In genomic region chr1:1324524-1325287, GRCh38 we compare ENCODE assay signal across 1 cellular context.
TF ChIP-seq lines count a peak whose summit lies in the region.

CPTP (plus strand) TSS chr1:1324802; CDS start chr1:1326911, 2,109 bp downstream.
INTS11 (minus strand) TSS chr1:1324660; CDS start chr1:1324608, 52 bp downstream.

TF ChIP-seq in HEK293, 187 proteins besides CTCF, POLR2A, EP300 and RAD21 (continued from another document and continues in another):
- TF ChIP-seq ZNF645 (tag by site-specific recombination; IDR thresholded peaks at IDR 0.05): no peak
- no peak for TF ChIP-seq ZNF596 (tag by site-specific recombination; IDR thresholded peaks at IDR 0.05)
- no peak for TF ChIP-seq ZSCAN16 (tag by site-specific recombination; IDR thresholded peaks at IDR 0.05)
- TF ChIP-seq, protein P1, sequence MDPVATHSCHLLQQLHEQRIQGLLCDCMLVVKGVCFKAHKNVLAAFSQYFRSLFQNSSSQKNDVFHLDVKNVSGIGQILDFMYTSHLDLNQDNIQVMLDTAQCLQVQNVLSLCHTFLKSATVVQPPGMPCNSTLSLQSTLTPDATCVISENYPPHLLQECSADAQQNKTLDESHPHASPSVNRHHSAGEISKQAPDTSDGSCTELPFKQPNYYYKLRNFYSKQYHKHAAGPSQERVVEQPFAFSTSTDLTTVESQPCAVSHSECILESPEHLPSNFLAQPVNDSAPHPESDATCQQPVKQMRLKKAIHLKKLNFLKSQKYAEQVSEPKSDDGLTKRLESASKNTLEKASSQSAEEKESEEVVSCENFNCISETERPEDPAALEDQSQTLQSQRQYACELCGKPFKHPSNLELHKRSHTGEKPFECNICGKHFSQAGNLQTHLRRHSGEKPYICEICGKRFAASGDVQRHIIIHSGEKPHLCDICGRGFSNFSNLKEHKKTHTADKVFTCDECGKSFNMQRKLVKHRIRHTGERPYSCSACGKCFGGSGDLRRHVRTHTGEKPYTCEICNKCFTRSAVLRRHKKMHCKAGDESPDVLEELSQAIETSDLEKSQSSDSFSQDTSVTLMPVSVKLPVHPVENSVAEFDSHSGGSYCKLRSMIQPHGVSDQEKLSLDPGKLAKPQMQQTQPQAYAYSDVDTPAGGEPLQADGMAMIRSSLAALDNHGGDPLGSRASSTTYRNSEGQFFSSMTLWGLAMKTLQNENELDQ (tag by site-specific recombination; IDR thresholded peaks at IDR 0.05; ENCODE audit: low read depth): no peak
- TF ChIP-seq ZNF433 (tag by site-specific recombination; IDR thresholded peaks at IDR 0.05; ENCODE audit: low read depth): no peak
- no peak for TF ChIP-seq TRIM28 (IDR thresholded peaks at IDR 0.05; ENCODE audit: borderline replicate concordance, low read length)
- TF ChIP-seq, protein P2, sequence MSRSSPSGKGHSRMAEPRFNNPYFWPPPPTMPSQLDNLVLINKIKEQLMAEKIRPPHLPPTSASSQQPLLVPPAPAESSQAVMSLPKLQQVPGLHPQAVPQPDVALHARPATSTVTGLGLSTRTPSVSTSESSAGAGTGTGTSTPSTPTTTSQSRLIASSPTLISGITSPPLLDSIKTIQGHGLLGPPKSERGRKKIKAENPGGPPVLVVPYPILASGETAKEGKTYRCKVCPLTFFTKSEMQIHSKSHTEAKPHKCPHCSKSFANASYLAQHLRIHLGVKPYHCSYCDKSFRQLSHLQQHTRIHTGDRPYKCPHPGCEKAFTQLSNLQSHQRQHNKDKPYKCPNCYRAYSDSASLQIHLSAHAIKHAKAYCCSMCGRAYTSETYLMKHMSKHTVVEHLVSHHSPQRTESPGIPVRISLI (tag by site-specific recombination; IDR thresholded peaks at IDR 0.05): no peak
- TF ChIP-seq ZNF658 (tag by site-specific recombination; IDR thresholded peaks at IDR 0.05): no peak
- TF ChIP-seq ZNF335 (tag by site-specific recombination; conservative IDR thresholded peaks at IDR 0.05): peak; percentile 93
- TF ChIP-seq ZBTB48 (tag by site-specific recombination; IDR thresholded peaks at IDR 0.05): no peak
- TF ChIP-seq, protein P3, sequence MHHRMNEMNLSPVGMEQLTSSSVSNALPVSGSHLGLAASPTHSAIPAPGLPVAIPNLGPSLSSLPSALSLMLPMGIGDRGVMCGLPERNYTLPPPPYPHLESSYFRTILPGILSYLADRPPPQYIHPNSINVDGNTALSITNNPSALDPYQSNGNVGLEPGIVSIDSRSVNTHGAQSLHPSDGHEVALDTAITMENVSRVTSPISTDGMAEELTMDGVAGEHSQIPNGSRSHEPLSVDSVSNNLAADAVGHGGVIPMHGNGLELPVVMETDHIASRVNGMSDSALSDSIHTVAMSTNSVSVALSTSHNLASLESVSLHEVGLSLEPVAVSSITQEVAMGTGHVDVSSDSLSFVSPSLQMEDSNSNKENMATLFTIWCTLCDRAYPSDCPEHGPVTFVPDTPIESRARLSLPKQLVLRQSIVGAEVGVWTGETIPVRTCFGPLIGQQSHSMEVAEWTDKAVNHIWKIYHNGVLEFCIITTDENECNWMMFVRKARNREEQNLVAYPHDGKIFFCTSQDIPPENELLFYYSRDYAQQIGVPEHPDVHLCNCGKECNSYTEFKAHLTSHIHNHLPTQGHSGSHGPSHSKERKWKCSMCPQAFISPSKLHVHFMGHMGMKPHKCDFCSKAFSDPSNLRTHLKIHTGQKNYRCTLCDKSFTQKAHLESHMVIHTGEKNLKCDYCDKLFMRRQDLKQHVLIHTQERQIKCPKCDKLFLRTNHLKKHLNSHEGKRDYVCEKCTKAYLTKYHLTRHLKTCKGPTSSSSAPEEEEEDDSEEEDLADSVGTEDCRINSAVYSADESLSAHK (tag by site-specific recombination; IDR thresholded peaks at IDR 0.05): no peak
- peak; percentile 86 for TF ChIP-seq KLF9 (tag by site-specific recombination; IDR thresholded peaks at IDR 0.05; ENCODE audit: low read depth)
- no peak for TF ChIP-seq PRDM2 (tag by site-specific recombination; IDR thresholded peaks at IDR 0.05; ENCODE audit: borderline replicate concordance)
- TF ChIP-seq ZNF202 (tag by site-specific recombination; IDR thresholded peaks at IDR 0.05; ENCODE audit: borderline replicate concordance): no peak
- TF ChIP-seq, protein P4, sequence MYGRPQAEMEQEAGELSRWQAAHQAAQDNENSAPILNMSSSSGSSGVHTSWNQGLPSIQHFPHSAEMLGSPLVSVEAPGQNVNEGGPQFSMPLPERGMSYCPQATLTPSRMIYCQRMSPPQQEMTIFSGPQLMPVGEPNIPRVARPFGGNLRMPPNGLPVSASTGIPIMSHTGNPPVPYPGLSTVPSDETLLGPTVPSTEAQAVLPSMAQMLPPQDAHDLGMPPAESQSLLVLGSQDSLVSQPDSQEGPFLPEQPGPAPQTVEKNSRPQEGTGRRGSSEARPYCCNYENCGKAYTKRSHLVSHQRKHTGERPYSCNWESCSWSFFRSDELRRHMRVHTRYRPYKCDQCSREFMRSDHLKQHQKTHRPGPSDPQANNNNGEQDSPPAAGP (tag by site-specific recombination; IDR thresholded peaks at IDR 0.05): 0 out of 2 replicates have a peak, but pooled peaks have one; percentile 16
- TF ChIP-seq, protein P5, sequence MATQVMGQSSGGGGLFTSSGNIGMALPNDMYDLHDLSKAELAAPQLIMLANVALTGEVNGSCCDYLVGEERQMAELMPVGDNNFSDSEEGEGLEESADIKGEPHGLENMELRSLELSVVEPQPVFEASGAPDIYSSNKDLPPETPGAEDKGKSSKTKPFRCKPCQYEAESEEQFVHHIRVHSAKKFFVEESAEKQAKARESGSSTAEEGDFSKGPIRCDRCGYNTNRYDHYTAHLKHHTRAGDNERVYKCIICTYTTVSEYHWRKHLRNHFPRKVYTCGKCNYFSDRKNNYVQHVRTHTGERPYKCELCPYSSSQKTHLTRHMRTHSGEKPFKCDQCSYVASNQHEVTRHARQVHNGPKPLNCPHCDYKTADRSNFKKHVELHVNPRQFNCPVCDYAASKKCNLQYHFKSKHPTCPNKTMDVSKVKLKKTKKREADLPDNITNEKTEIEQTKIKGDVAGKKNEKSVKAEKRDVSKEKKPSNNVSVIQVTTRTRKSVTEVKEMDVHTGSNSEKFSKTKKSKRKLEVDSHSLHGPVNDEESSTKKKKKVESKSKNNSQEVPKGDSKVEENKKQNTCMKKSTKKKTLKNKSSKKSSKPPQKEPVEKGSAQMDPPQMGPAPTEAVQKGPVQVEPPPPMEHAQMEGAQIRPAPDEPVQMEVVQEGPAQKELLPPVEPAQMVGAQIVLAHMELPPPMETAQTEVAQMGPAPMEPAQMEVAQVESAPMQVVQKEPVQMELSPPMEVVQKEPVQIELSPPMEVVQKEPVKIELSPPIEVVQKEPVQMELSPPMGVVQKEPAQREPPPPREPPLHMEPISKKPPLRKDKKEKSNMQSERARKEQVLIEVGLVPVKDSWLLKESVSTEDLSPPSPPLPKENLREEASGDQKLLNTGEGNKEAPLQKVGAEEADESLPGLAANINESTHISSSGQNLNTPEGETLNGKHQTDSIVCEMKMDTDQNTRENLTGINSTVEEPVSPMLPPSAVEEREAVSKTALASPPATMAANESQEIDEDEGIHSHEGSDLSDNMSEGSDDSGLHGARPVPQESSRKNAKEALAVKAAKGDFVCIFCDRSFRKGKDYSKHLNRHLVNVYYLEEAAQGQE (tag by site-specific recombination; IDR thresholded peaks at IDR 0.05): no peak
- no peak for TF ChIP-seq HOXA7 (CRISPR knock-in tag; IDR thresholded peaks at IDR 0.05; ENCODE audit: borderline replicate concordance)
- no peak for TF ChIP-seq ZSCAN5A (tag by site-specific recombination; IDR thresholded peaks at IDR 0.05)
- TF ChIP-seq BCL11A (tag by site-specific recombination; IDR thresholded peaks at IDR 0.05; ENCODE audit: low read depth): no peak
- TF ChIP-seq ZNF501 (tag by site-specific recombination; IDR thresholded peaks at IDR 0.05): 0 out of 2 replicates have a peak, but pooled peaks have one; percentile 12
- peak; percentile 80; the same call in 1 of the 2 replicates for TF ChIP-seq KLF7 (tag by site-specific recombination; IDR thresholded peaks at IDR 0.05; ENCODE audit: borderline replicate concordance)
- no peak for TF ChIP-seq ZNF513 (tag by site-specific recombination; IDR thresholded peaks at IDR 0.05)
- TF ChIP-seq GLI2 (tag by site-specific recombination; IDR thresholded peaks at IDR 0.05; ENCODE audit: borderline replicate concordance, low read depth): no peak
- TF ChIP-seq ZNF571 (tag by site-specific recombination; IDR thresholded peaks at IDR 0.05): no peak
- TF ChIP-seq ZNF510 (tag by site-specific recombination; IDR thresholded peaks at IDR 0.05; ENCODE audit: insufficient replicate concordance): no peak
- TF ChIP-seq ZNF544 (tag by site-specific recombination; IDR thresholded peaks at IDR 0.05): no peak
- TF ChIP-seq KLF1 (tag by site-specific recombination; IDR thresholded peaks at IDR 0.05): peak; percentile 54
- TF ChIP-seq ZNF146 (tag by site-specific recombination; IDR thresholded peaks at IDR 0.05): no peak
- no peak for TF ChIP-seq ZNF416 (tag by site-specific recombination; IDR thresholded peaks at IDR 0.05)
- TF ChIP-seq ZFP41 (tag by site-specific recombination; IDR thresholded peaks at IDR 0.05; ENCODE audit: borderline replicate concordance): no peak
- no peak for TF ChIP-seq ZNF830 (tag by site-specific recombination; IDR thresholded peaks at IDR 0.05; ENCODE audit: low read depth)
- 0 out of 2 replicates have a peak, but pooled peaks have one; percentile 11 for TF ChIP-seq ZNF660 (tag by site-specific recombination; IDR thresholded peaks at IDR 0.05)
- TF ChIP-seq MZF1 (tag by site-specific recombination; IDR thresholded peaks at IDR 0.05; ENCODE audit: borderline replicate concordance): no peak
